ENCODE assay signal across 36 cellular contexts in the genomic region with DNA sequence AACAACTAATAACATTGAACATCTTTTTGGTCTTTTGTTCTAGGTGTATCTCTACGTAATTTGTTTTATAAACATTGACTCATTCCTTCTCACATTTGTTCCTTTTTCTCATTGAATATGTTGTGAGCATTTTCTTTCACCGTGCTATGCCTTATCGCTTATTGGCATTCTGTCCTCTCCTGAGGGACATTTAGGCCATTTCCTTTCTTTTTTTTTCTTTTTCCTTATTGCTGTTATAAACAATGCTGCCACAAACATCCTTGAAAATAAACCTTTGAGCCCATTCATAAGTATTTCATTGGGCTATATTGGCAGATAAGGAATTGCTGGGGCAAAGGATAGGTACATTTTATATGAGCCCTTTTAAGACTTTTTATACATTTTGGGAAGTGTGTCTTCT. TPM values are rescaled to one million over a fixed set of nuclear protein-coding genes. Genes with fewer than 3 reads are reported as not detected.
"Had no signal": no experiment of that assay in that cellular context is flagged by ENCODE, and none has a peak within 500 bp of the region (broad histone marks: within the 10 kb centered on the region; RNA-seq: fewer than 3 reads in every experiment).

No MANE protein-coding gene starts in this region.

- H3K27ac Mint-ChIP-seq: activated CD4-positive, alpha-beta memory T cell treated with anti-CD3 and anti-CD28 coated beads, Interleukin-2, amount 10 ng/mL, durations not matched to agents 7 days and 5 days; activated CD8-positive, alpha-beta memory T cell treated with anti-CD3 and anti-CD28 coated beads, Interleukin-2, amount 10 ng/mL, durations not matched to agents 7 days and 5 days; activated naive CD4-positive, alpha-beta T cell treated with anti-CD3 and anti-CD28 coated beads, Interleukin-2, amount 10 ng/mL, durations not matched to agents 7 days and 5 days; activated naive CD8-positive, alpha-beta T cell; activated naive CD8-positive, alpha-beta T cell treated with anti-CD3 and anti-CD28 coated beads, Interleukin-2, amount 50 U/mL, for 24 hours had no signal

- ATAC-seq: activated CD8-positive, alpha-beta memory T cell treated with anti-CD3 and anti-CD28 coated beads, Interleukin-2, amount 10 ng/mL, durations not matched to agents 7 days and 5 days; activated naive CD8-positive, alpha-beta T cell treated with anti-CD3 and anti-CD28 coated beads, Interleukin-2, amount 50 U/mL, for 24 hours; Right ventricle myocardium inferior had no signal

- H3K9ac ChIP-seq: KMS-11 had no signal

- FAIRE-seq: RCC 7860 had no signal

- H3K27me3 Mint-ChIP-seq: activated CD4-positive, alpha-beta memory T cell treated with anti-CD3 and anti-CD28 coated beads, Interleukin-2, amount 10 ng/mL, durations not matched to agents 7 days and 5 days; activated naive CD4-positive, alpha-beta T cell treated with anti-CD3 and anti-CD28 coated beads, Interleukin-2, amount 10 ng/mL, durations not matched to agents 7 days and 5 days had no signal

- H3K27ac ChIP-seq: KMS-11, PC-9, RWPE1 had no signal

- DNase-seq: activated CD4-positive, alpha-beta memory T cell treated with anti-CD3 and anti-CD28 coated beads, Interleukin-2, amount 10 ng/mL, durations not matched to agents 7 days and 5 days; activated CD4-positive, alpha-beta T cell treated with anti-CD3 and anti-CD28 coated beads for 1 hour; activated CD4-positive, alpha-beta T cell treated with anti-CD3 and anti-CD28 coated beads for 48 hours; activated CD4-positive, CD25-positive, alpha-beta regulatory T cell; activated CD8-positive, alpha-beta memory T cell treated with anti-CD3 and anti-CD28 coated beads for 24 hours; activated CD8-positive, alpha-beta memory T cell treated with anti-CD3 and anti-CD28 coated beads, Interleukin-2, amount 10 ng/mL, durations not matched to agents 7 days and 5 days; activated CD8-positive, alpha-beta memory T cell treated with anti-CD3 and anti-CD28 coated beads, Interleukin-2, amount 50 U/mL, for 48 hours; activated effector memory CD4-positive, alpha-beta T cell treated with Interleukin-2 at 50 U/mL for 16 hours; activated naive CD4-positive, alpha-beta T cell treated with anti-CD3 and anti-CD28 coated beads, Interleukin-2, amount 10 ng/mL, durations not matched to agents 7 days and 5 days; activated naive CD8-positive, alpha-beta T cell treated with anti-CD3 and anti-CD28 coated beads, Interleukin-2, amount 50 U/mL, for 24 hours; activated T-cell treated with anti-CD3 and anti-CD28 coated beads, Interleukin-2, amount 50 U/mL, for 48 hours; anterior cingulate cortex; MM.1S; MV-4-11; NCI-H1092; NCI-H1436 treated with DMSO at 0.1 percent for 48 hours; NCI-H1694 treated with DMSO at 0.1 percent for 48 hours; NCI-H2029 treated with DMSO at 0.1 percent for 48 hours; NCI-H2107; NCI-H2171; NCI-H510A; NCI-H526; NCI-H748 treated with DMSO at 0.1 percent for 48 hours; PC-9; SW 1271; T-helper 1 cell; T-helper 2 cell; T-helper 9 cell; WERI-Rb-1 had no signal

- H3K4me3 ChIP-seq: PC-9 had no signal

- H3K9me3 Mint-ChIP-seq: activated CD4-positive, alpha-beta memory T cell treated with anti-CD3 and anti-CD28 coated beads, Interleukin-2, amount 10 ng/mL, durations not matched to agents 7 days and 5 days; activated naive CD4-positive, alpha-beta T cell treated with anti-CD3 and anti-CD28 coated beads, Interleukin-2, amount 10 ng/mL, durations not matched to agents 7 days and 5 days; activated naive CD8-positive, alpha-beta T cell treated with anti-CD3 and anti-CD28 coated beads, Interleukin-2, amount 50 U/mL, for 24 hours had no signal

- H3K4me1 Mint-ChIP-seq: activated CD4-positive, alpha-beta memory T cell treated with anti-CD3 and anti-CD28 coated beads, Interleukin-2, amount 10 ng/mL, durations not matched to agents 7 days and 5 days; activated CD8-positive, alpha-beta memory T cell treated with anti-CD3 and anti-CD28 coated beads, Interleukin-2, amount 10 ng/mL, durations not matched to agents 7 days and 5 days; activated naive CD4-positive, alpha-beta T cell treated with anti-CD3 and anti-CD28 coated beads, Interleukin-2, amount 10 ng/mL, durations not matched to agents 7 days and 5 days; activated naive CD8-positive, alpha-beta T cell treated with anti-CD3 and anti-CD28 coated beads, Interleukin-2, amount 50 U/mL, for 24 hours had no signal

- H3K36me3 Mint-ChIP-seq: activated CD8-positive, alpha-beta memory T cell treated with anti-CD3 and anti-CD28 coated beads, Interleukin-2, amount 10 ng/mL, durations not matched to agents 7 days and 5 days; activated naive CD4-positive, alpha-beta T cell treated with anti-CD3 and anti-CD28 coated beads, Interleukin-2, amount 10 ng/mL, durations not matched to agents 7 days and 5 days; activated naive CD8-positive, alpha-beta T cell had no signal

- H3K4me3 Mint-ChIP-seq: activated CD4-positive, alpha-beta memory T cell treated with anti-CD3 and anti-CD28 coated beads, Interleukin-2, amount 10 ng/mL, durations not matched to agents 7 days and 5 days; activated CD8-positive, alpha-beta memory T cell treated with anti-CD3 and anti-CD28 coated beads, Interleukin-2, amount 10 ng/mL, durations not matched to agents 7 days and 5 days; activated naive CD4-positive, alpha-beta T cell treated with anti-CD3 and anti-CD28 coated beads, Interleukin-2, amount 10 ng/mL, durations not matched to agents 7 days and 5 days; activated naive CD8-positive, alpha-beta T cell; activated naive CD8-positive, alpha-beta T cell treated with anti-CD3 and anti-CD28 coated beads, Interleukin-2, amount 50 U/mL, for 24 hours; brain had no signal

- H3K4me2 ChIP-seq: KMS-11, PC-9 had no signal

RNA-seq across cellular contexts. Expression of a gene that starts 32.4 kb away (rescaled TPM):
- total RNA-seq: activated CD4-positive, alpha-beta memory T cell treated with anti-CD3 and anti-CD28 coated beads, Interleukin-2, amount 10 ng/mL, durations not matched to agents 7 days and 5 days; OCI-LY7; PC-9 had no signal
